ENCODE assay signal across 10 cellular contexts in genomic region chr3:63364495-63364894, GRCh38.
DNase-seq lines count a peak whose midpoint lies in the region; ATAC-seq and TF ChIP-seq lines count a peak whose summit lies in the region.
"Had no signal": no experiment of that assay in that cellular context is flagged by ENCODE, and none has a peak within 500 bp of the region (broad histone marks: within the 10 kb centered on the region; RNA-seq: fewer than 3 reads in every experiment).

No MANE protein-coding gene starts in this region.

- ATAC-seq in left lung, result peak; percentile 88
- no peak for ATAC-seq in left lobe of liver
- ATAC-seq in GM21381 (IDR thresholded peaks at IDR 0.05; ENCODE audit: unreplicated experiment), result no peak
- ATAC-seq: esophagus mucosa had no signal

- no peaks in the 10 kb centered on the region for H3K9me2 ChIP-seq in MM.1S (replicated peaks; ENCODE audit: insufficient read depth, low read length)

- H3K36me3 Mint-ChIP-seq in Calu3 (ENCODE audit: insufficient read depth, unreplicated experiment), result no peaks in the 10 kb centered on the region

- H3K79me2 ChIP-seq in MM.1S (ENCODE audit: low read length), result no peaks in the 10 kb centered on the region

- H3K4me2 ChIP-seq in MM.1S (ENCODE audit: low read depth, low read length), result no peak overlapping the region

- TF ChIP-seq CTCF in Calu3 (IDR thresholded peaks at IDR 0.05; ENCODE audit: unreplicated experiment) (no peak), MM.1S (IDR thresholded peaks at IDR 0.05; ENCODE audit: low read length) (no peak), cardiac fibroblast (IDR thresholded peaks at IDR 0.05; ENCODE audit: low read depth, low read length) (no peak), left lung (IDR thresholded peaks at IDR 0.05) (no peak)

- no peak overlapping the region for H3K4me3 ChIP-seq in MM.1S (ENCODE audit: low read length)
- no peak overlapping the region for H3K4me3 ChIP-seq in cardiac fibroblast (replicated peaks in 1 of 2; ENCODE audit: low read depth in 2 of 2, low read length in 2 of 2)
- no peak overlapping the region for H3K4me3 ChIP-seq in left lung

- no peak overlapping the region for H3K27ac Mint-ChIP-seq in Calu3 (ENCODE audit: unreplicated experiment)

- no TSS peak for BruUV-seq in Calu3 (replicated peaks; lab: Mats Ljungman, UMichigan)

- H3K27ac ChIP-seq in MM.1S (ENCODE audit: low read length) (no peak overlapping the region), left lung (no peak overlapping the region)

- H3K9me3 Mint-ChIP-seq in Calu3 (ENCODE audit: low read depth, unreplicated experiment), result no peaks in the 10 kb centered on the region

- H3K4me3 Mint-ChIP-seq in Calu3 (ENCODE audit: low read depth, unreplicated experiment), result no peak overlapping the region

- no peaks in the 10 kb centered on the region for H3K27me3 ChIP-seq in MM.1S (replicated peaks; ENCODE audit: insufficient read depth, low read length)
- no peaks in the 10 kb centered on the region for H3K27me3 ChIP-seq in left lung

- CTCF ChIA-PET in Calu3 (lab: Charles Lee), result interaction anchor here (0.9 to 1.0 kb wide), 2 partner anchors 298 to 340 kb away, joined by 3 to 11 read pairs; no protein-coding TSS in a partner anchor

- DNase-seq in Calu3 (peak; percentile 24), MM.1S (peak; percentile 12), cardiac fibroblast (ENCODE audit: low read depth in 2 of 2) (peak; percentile 47 to 64), left lung (no peak), left lobe of liver (ENCODE audit: low spot score) (no peak), nucleus accumbens (lab: John Stamatoyannopoulos, UW) (no peak)
- DNase-seq in stimulated activated CD4-positive, alpha-beta T cell treated with anti-CD3 and anti-CD28 coated beads, Interleukin-15, amount 100 ng/mL, for 24 hours, result no peak
- DNase-seq: activated CD8-positive, alpha-beta memory T cell treated with anti-CD3 and anti-CD28 coated beads, Interleukin-2, amount 50 U/mL, for 4 hours had no signal

- peaks cover 28% of the 10 kb centered on the region for H3K27me3 Mint-ChIP-seq in Calu3 (ENCODE audit: unreplicated experiment)

- no peak overlapping the region for H3K9ac ChIP-seq in MM.1S (ENCODE audit: low read length)

- no peaks in the 10 kb centered on the region for H4K20me1 ChIP-seq in MM.1S (ENCODE audit: insufficient read depth, low read length)

- no peak overlapping the region for H2AFZ ChIP-seq in MM.1S (ENCODE audit: low read length)

- H3K4me1 ChIP-seq in MM.1S (ENCODE audit: low read length), result no peaks in the 10 kb centered on the region
- H3K4me1 ChIP-seq in left lung, result no peaks in the 10 kb centered on the region

- H3K9me3 ChIP-seq in MM.1S (replicated peaks; ENCODE audit: insufficient read depth, low read length) (no peaks in the 10 kb centered on the region), left lung (no peaks in the 10 kb centered on the region)

- no peaks in the 10 kb centered on the region for H3F3A ChIP-seq in MM.1S (ENCODE audit: insufficient read depth, low read length)

- H3K4me1 Mint-ChIP-seq in Calu3 (ENCODE audit: low read depth, unreplicated experiment), result peaks cover 8% of the 10 kb centered on the region

- H3K36me3 ChIP-seq in MM.1S (replicated peaks; ENCODE audit: insufficient read depth, low read length), result no peaks in the 10 kb centered on the region
- H3K36me3 ChIP-seq in left lung, result no peaks in the 10 kb centered on the region

- intact Hi-C loops in Calu3 (cut with micrococcal nuclease; ENCODE audit: unreplicated experiment) (loop anchor here (2.0 kb wide), 1 partner anchor 298 kb away; no protein-coding TSS in a partner anchor), left lung (cut with DNase I) (no loop called here)

Comparison
In these comparisons a context has a peak if more than half of its experiments do, and no peak if none do; other contexts are left out.
1. DNase-seq: peak in Calu3 (single experiment), MM.1S (single experiment) and cardiac fibroblast (2 of 2); none in left lung (0 of 2), left lobe of liver (single experiment), stimulated activated CD4-positive, alpha-beta T cell treated with anti-CD3 and anti-CD28 coated beads, Interleukin-15, amount 100 ng/mL, for 24 hours (single experiment) and nucleus accumbens (0 of 56).